In genomic region chr10:3172081-3172445, GRCh38 we compare ENCODE assay signal across 8 cellular contexts. TPM values are rescaled to one million over a fixed set of nuclear protein-coding genes. Genes with fewer than 3 reads are reported as not detected.
DNase-seq lines count a peak whose midpoint lies in the region; FAIRE-seq and TF ChIP-seq lines count a peak whose summit lies in the region.

No MANE protein-coding gene starts in this region.

- peaks cover 15% of the 10 kb centered on the region for H3K36me3 Mint-ChIP-seq in astrocyte (ENCODE audit: low read depth, unreplicated experiment)

- peak overlapping the region; percentile 96 for H3K4me3 Mint-ChIP-seq in astrocyte (ENCODE audit: unreplicated experiment)

- DNase-seq in GM06990 (ENCODE audit: extremely low read depth, insufficient read length) (no peak), M059J (ENCODE audit: low read depth) (peak; percentile 68), astrocyte (ENCODE audit: low read depth) (peak; percentile 65), spleen (peak; percentile 83), NCI-H1417 (lab: John Stamatoyannopoulos, UW) (no peak), iPS-NIHi7 (ENCODE audit: extremely low spot score) (no peak), NCI-H2107 treated with DMSO at 0.1 percent for 48 hours (lab: John Stamatoyannopoulos, UW; ENCODE audit: unreplicated experiment) (no peak)

- H3K4me3 ChIP-seq in GM06990 (replicated peaks; ENCODE audit: low read depth, low read length), result peak overlapping the region; percentile 82
- H3K4me3 ChIP-seq in astrocyte (ENCODE audit: insufficient read depth, low read depth, low read length), result peak overlapping the region; percentile 80
- peak overlapping the region; percentile 91 for H3K4me3 ChIP-seq in iPS-20b (ENCODE audit: low read length)
- peak overlapping the region; percentile 58 to 98 (median 78) for H3K4me3 ChIP-seq in spleen

- H4K20me1 ChIP-seq in astrocyte (ENCODE audit: insufficient read depth, low read length), result peaks cover 30% of the 10 kb centered on the region

- FAIRE-seq in astrocyte (lab: Jason Lieb, UNC), result no peak

- no peaks in the 10 kb centered on the region for H3K9me3 Mint-ChIP-seq in astrocyte (ENCODE audit: unreplicated experiment)

- H3K27ac ChIP-seq in astrocyte (ENCODE audit: low read depth, low read length) (peak overlapping the region; percentile 94), iPS-20b (ENCODE audit: low read length) (no peak overlapping the region), spleen (peak overlapping the region; percentile 80 to 94 (median 90))

- peaks cover 9% of the 10 kb centered on the region for H3K36me3 ChIP-seq in GM06990 (ENCODE audit: control insufficient read depth, insufficient read depth, low read length)
- H3K36me3 ChIP-seq in astrocyte (ENCODE audit: insufficient read depth, low read length), result peaks cover 23% of the 10 kb centered on the region
- H3K36me3 ChIP-seq in iPS-20b (ENCODE audit: insufficient read depth, low read depth, low read length), result peaks cover 19% of the 10 kb centered on the region
- H3K36me3 ChIP-seq in spleen, result peaks cover 0 to 34% (median 26%) of the 10 kb centered on the region in 6 donors

- H3K27me3 ChIP-seq in GM06990 (replicated peaks; ENCODE audit: control insufficient read depth, insufficient read depth, low read length), result no peaks in the 10 kb centered on the region
- H3K27me3 ChIP-seq in astrocyte (ENCODE audit: insufficient read depth, low read length), result no peaks in the 10 kb centered on the region
- no peaks in the 10 kb centered on the region for H3K27me3 ChIP-seq in iPS-20b (ENCODE audit: insufficient read depth, low read length)
- no peaks in the 10 kb centered on the region for H3K27me3 ChIP-seq in spleen (replicated peaks in 1 of 7)

- H3K4me1 Mint-ChIP-seq in astrocyte (ENCODE audit: low read depth, unreplicated experiment), result no peaks in the 10 kb centered on the region

- intact Hi-C loops in spleen (cut with DNase I; ENCODE audit: low total_unique reads), result no loop called here

- peaks cover 44% of the 10 kb centered on the region for H3K79me2 ChIP-seq in astrocyte (ENCODE audit: insufficient read depth, low read length)

- peak overlapping the region; percentile 97 for H3K9ac ChIP-seq in astrocyte (ENCODE audit: low read length)
- peak overlapping the region; percentile 75; the same call in 1 of the 2 replicates for H3K9ac ChIP-seq in iPS-20b (ENCODE audit: low read depth, low read length)

- H3K27ac Mint-ChIP-seq in astrocyte (ENCODE audit: unreplicated experiment), result peak overlapping the region; percentile 91

- TF ChIP-seq POLR2A in spleen (IDR thresholded peaks at IDR 0.05), result no peak

- peak overlapping the region; percentile 81 for H3K4me2 ChIP-seq in astrocyte (ENCODE audit: low read length)

- no peaks in the 10 kb centered on the region for H3K4me1 ChIP-seq in astrocyte (ENCODE audit: insufficient read depth, low read length)
- H3K4me1 ChIP-seq in iPS-20b (ENCODE audit: insufficient read depth, low read length), result no peaks in the 10 kb centered on the region
- H3K4me1 ChIP-seq in spleen, result peaks cover 5 to 33% (median 21%) of the 10 kb centered on the region in 6 donors

- TF ChIP-seq CTCF in GM06990 (IDR thresholded peaks at IDR 0.05; ENCODE audit: insufficient read depth, low read length, poor library complexity, severe bottlenecking) (no peak), astrocyte (IDR thresholded peaks at IDR 0.05; ENCODE audit: insufficient read depth, low read depth, low read length) (no peak), spleen (IDR thresholded peaks at IDR 0.05 in 8 of 11, conservative IDR thresholded peaks at IDR 0.05 in 3 of 11) (no peak)

- 0 to 2% (median 1%) methylated on average over 21 of the region's 21 CpGs for WGBS in spleen, 5 donors

- H2AFZ ChIP-seq in astrocyte (ENCODE audit: low read depth, low read length), result no peak overlapping the region

- no peaks in the 10 kb centered on the region for H3K9me3 ChIP-seq in astrocyte (ENCODE audit: insufficient read depth, low read depth, low read length)
- H3K9me3 ChIP-seq in iPS-20b (ENCODE audit: insufficient read depth, low read depth, low read length), result no peaks in the 10 kb centered on the region
- H3K9me3 ChIP-seq in spleen, result no peaks in the 10 kb centered on the region

- no peaks in the 10 kb centered on the region for H3K27me3 Mint-ChIP-seq in astrocyte (ENCODE audit: low read depth, unreplicated experiment)

RNA-seq across cellular contexts. Expression of gene PITRM1, which starts 0.5 kb away (rescaled TPM):
- total RNA-seq in M059J (2014; rRNA removed; shearing (Covaris generic)), result 45.3 and 57.4 TPM in 2 replicates
- total RNA-seq in astrocyte, result 80.4 and 81.3 TPM in 2 replicates
- total RNA-seq in spleen, result 10 to 100 TPM; 51.5 to 63.2 (median 56.8) TPM
- polyA plus RNA-seq in spleen, result 10 to 100 TPM; 38.5 to 50.9 (median 46.6) TPM

Comparison
In these comparisons a context has a peak if more than half of its experiments do, and no peak if none do; other contexts are left out.
1. DNase-seq: peak in M059J (single experiment), astrocyte (single experiment) and spleen (single experiment); none in GM06990 (single experiment), NCI-H1417 (0 of 3), iPS-NIHi7 (single experiment) and NCI-H2107 treated with DMSO at 0.1 percent for 48 hours (single experiment).
2. Peak in every context shown above with its lines, with median percentiles within 50 percentile points of each other: H3K4me3 ChIP-seq.